ENCODE assay signal across 21 cellular contexts in the genomic region with DNA sequence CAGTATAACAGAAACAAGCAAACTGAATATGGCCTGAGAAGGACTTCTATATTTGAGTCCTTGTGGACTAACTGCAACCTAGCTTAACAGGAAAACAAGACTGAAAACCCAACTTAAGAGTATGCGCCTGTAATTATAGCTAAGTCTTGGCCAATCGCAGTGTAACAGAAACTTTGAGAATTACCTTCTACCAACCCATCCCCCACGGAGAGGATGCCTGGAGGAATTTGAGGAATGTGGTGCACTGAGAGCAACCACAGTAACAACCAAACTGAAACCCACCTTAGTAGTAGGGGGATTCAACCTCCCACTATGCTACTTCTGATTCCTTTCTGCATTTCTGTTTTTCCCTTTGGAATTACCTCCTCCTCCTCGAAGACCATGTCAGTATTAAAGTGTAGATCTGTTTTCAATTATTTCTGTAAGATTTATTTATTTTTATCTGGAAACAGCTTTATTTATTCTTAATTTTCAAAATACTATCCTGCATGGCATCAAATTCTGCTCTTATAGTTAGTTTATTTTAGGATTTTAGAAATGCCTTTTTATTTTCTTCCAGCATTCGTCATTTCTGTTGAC.
A peak's percentile ranks its signal among the peaks of the same experiment; 100 is the strongest.
DNase-seq lines count a peak whose midpoint lies in the region; ATAC-seq and TF ChIP-seq lines count a peak whose summit lies in the region.
"Had no signal": no experiment of that assay in that cellular context is flagged by ENCODE, and none has a peak within 500 bp of the region (broad histone marks: within the 10 kb centered on the region; RNA-seq: fewer than 3 reads in every experiment).

No MANE protein-coding gene starts in this region.

- H4K8ac ChIP-seq in neuronal stem cell (ENCODE audit: low read depth, low read length), result no peak overlapping the region

- 73% methylated on average over 2 of the region's 5 CpGs; no CpG with 5 or more reads in 1 of the 2 experiments for WGBS in endodermal cell (ENCODE audit: insufficient coverage in 1 of 2, insufficient read length in 1 of 2), 2 experiments
- WGBS in neuronal stem cell (ENCODE audit: extremely low coverage in 2 of 2, insufficient read length in 2 of 2, insufficient replicate concordance in 1 of 2), 2 donors, result no CpG with 5 or more reads among the region's 5 CpGs

- no peak overlapping the region for H3K14ac ChIP-seq in neuronal stem cell (ENCODE audit: low read length)

- H4K91ac ChIP-seq in neuronal stem cell (ENCODE audit: low read depth, low read length, poor library complexity), result no peak overlapping the region

- no peaks in the 10 kb centered on the region for H3K36me3 Mint-ChIP-seq in endodermal cell (ENCODE audit: low read depth)
- H3K36me3 Mint-ChIP-seq: CD8-positive, alpha-beta memory T cell had no signal

- no peaks in the 10 kb centered on the region for H3K79me1 ChIP-seq in neuronal stem cell (ENCODE audit: low read depth, low read length)

- H3K9ac ChIP-seq in HUES48 (ENCODE audit: low read depth, low read length) (peak overlapping the region; percentile 66), endodermal cell (ENCODE audit: extremely low read depth, low read length, poor library complexity, severe bottlenecking) (peak overlapping the region; percentile 28), iPS-20b (ENCODE audit: low read depth, low read length) (peak overlapping the region; percentile 62; the same call in 1 of the 2 replicates), neuronal stem cell (ENCODE audit: low read depth, low read length, poor library complexity) (no peak overlapping the region)
- H3K9ac ChIP-seq: BLaER1 treated with 17β-estradiol and CSF1 and Interleukin-3, amounts not matched to agents 10 nM and 100 nM had no signal

- H3K4me2 ChIP-seq in neuronal stem cell (ENCODE audit: insufficient read depth, low read length, poor library complexity, severe bottlenecking), result no peak overlapping the region
- H3K4me2 ChIP-seq: A549; BLaER1 treated with 17β-estradiol and CSF1 and Interleukin-3, amounts not matched to agents 10 nM and 100 nM had no signal

- H2AK5ac ChIP-seq in neuronal stem cell (ENCODE audit: low read depth, low read length), result no peak overlapping the region

- H2BK12ac ChIP-seq in neuronal stem cell (ENCODE audit: low read length), result no peak overlapping the region

- peaks cover 40% of the 10 kb centered on the region for H3K4me1 Mint-ChIP-seq in endodermal cell
- H3K4me1 Mint-ChIP-seq: CD8-positive, alpha-beta memory T cell had no signal

- H3K4me1 ChIP-seq in HUES48 (ENCODE audit: control insufficient read depth, insufficient read depth, low read length), result peaks cover 29% of the 10 kb centered on the region
- H3K4me1 ChIP-seq in endodermal cell (ENCODE audit: control insufficient read depth, insufficient read depth, low read length), result peaks cover 11% of the 10 kb centered on the region
- H3K4me1 ChIP-seq in iPS-20b (ENCODE audit: insufficient read depth, low read length), result peaks cover 12% of the 10 kb centered on the region
- peaks cover 0 to 6% of the 10 kb centered on the region in 2 donors for H3K4me1 ChIP-seq in neuronal stem cell (ENCODE audit: control insufficient read depth in 2 of 2, insufficient read depth in 1 of 2, low read depth in 1 of 2, low read length in 2 of 2)
- H3K4me1 ChIP-seq: A549, HAP-1 had no signal

- H3K36me3 ChIP-seq in HUES48 (ENCODE audit: control insufficient read depth, insufficient read depth, low read length) (no peaks in the 10 kb centered on the region), endodermal cell (ENCODE audit: control insufficient read depth, insufficient read depth, low read length) (no peaks in the 10 kb centered on the region), iPS-20b (ENCODE audit: insufficient read depth, low read depth, low read length) (no peaks in the 10 kb centered on the region), neuronal stem cell (replicated peaks in 1 of 2; ENCODE audit: control insufficient read depth in 2 of 2, insufficient read depth in 2 of 2, low read length in 2 of 2) (no peaks in the 10 kb centered on the region)
- H3K36me3 ChIP-seq: BLaER1 treated with 17β-estradiol and CSF1 and Interleukin-3, amounts not matched to agents 10 nM and 100 nM; HAP-1 had no signal

- no peaks in the 10 kb centered on the region for H3K27me3 ChIP-seq in HUES48 (ENCODE audit: control insufficient read depth, insufficient read depth, low read length)
- H3K27me3 ChIP-seq in endodermal cell (ENCODE audit: control insufficient read depth, insufficient read depth, low read length, poor library complexity, severe bottlenecking), result no peaks in the 10 kb centered on the region
- no peaks in the 10 kb centered on the region for H3K27me3 ChIP-seq in iPS-20b (ENCODE audit: insufficient read depth, low read length)
- H3K27me3 ChIP-seq in neuronal stem cell (ENCODE audit: control insufficient read depth in 3 of 3, insufficient read depth in 3 of 3, low read depth in 1 of 3, low read length in 3 of 3), result no peaks in the 10 kb centered on the region
- H3K27me3 ChIP-seq: BLaER1 treated with 17β-estradiol and CSF1 and Interleukin-3, amounts not matched to agents 10 nM and 100 nM had no signal

- H2BK120ac ChIP-seq in neuronal stem cell (ENCODE audit: low read depth, low read length), result no peak overlapping the region

- peak overlapping the region; percentile 76 for H3K27ac ChIP-seq in HUES48 (ENCODE audit: low read depth, low read length)
- no peak overlapping the region for H3K27ac ChIP-seq in endodermal cell (ENCODE audit: low read depth, low read length)
- peak overlapping the region; percentile 97 for H3K27ac ChIP-seq in iPS-20b (ENCODE audit: low read length)
- H3K27ac ChIP-seq in neuronal stem cell (replicated peaks; ENCODE audit: low read length), result peak overlapping the region; percentile 43
- H3K27ac ChIP-seq: A549; BLaER1 treated with 17β-estradiol and CSF1 and Interleukin-3, amounts not matched to agents 10 nM and 100 nM; RWPE1 had no signal

- ATAC-seq in HG02973 (IDR thresholded peaks at IDR 0.05; ENCODE audit: unreplicated experiment) (no peak), HG03469 (IDR thresholded peaks at IDR 0.05; ENCODE audit: unreplicated experiment) (no peak)
- ATAC-seq: A549, HepG2, PC-3 had no signal

- DNase-seq in endodermal cell (peak; percentile 83), neuronal stem cell (ENCODE audit: low spot score) (peak; percentile 50), UCSD-AML1 (lab: John Stamatoyannopoulos, UW; ENCODE audit: unreplicated experiment) (no peak), midbrain (lab: John Stamatoyannopoulos, UW) (no peak)
- DNase-seq: CD8-positive, alpha-beta memory T cell; DMS79 treated with DMSO at 0.1 percent for 48 hours; KG1; NCI-H1436; NCI-H2029; NCI-H2171 treated with DMSO at 0.1 percent for 48 hours; NCI-H748 treated with DMSO at 0.1 percent for 48 hours; PC-3 had no signal

- H3K9me3 ChIP-seq in HUES48 (ENCODE audit: control insufficient read depth, insufficient read depth, low read length) (no peaks in the 10 kb centered on the region), endodermal cell (ENCODE audit: control insufficient read depth, low read length) (no peaks in the 10 kb centered on the region), iPS-20b (ENCODE audit: insufficient read depth, low read depth, low read length) (no peaks in the 10 kb centered on the region), neuronal stem cell (replicated peaks in 1 of 2; ENCODE audit: control insufficient read depth in 2 of 2, insufficient read depth in 1 of 2, low read depth in 1 of 2, low read length in 2 of 2) (no peaks in the 10 kb centered on the region)
- H3K9me3 ChIP-seq: A549; BLaER1 treated with 17β-estradiol and CSF1 and Interleukin-3, amounts not matched to agents 10 nM and 100 nM; HAP-1 had no signal

- no peak overlapping the region for H2BK5ac ChIP-seq in neuronal stem cell (ENCODE audit: low read length)

- no peak for TF ChIP-seq CTCF in endodermal cell (conservative IDR thresholded peaks at IDR 0.05)

- no peak overlapping the region for H3K4ac ChIP-seq in neuronal stem cell (ENCODE audit: low read length)

- H2AFZ ChIP-seq in neuronal stem cell (ENCODE audit: low read length), result no peak overlapping the region

- H3K4me3 Mint-ChIP-seq in endodermal cell, result peak overlapping the region; percentile 42
- H3K4me3 Mint-ChIP-seq: CD8-positive, alpha-beta memory T cell had no signal

- no peak overlapping the region for H3K18ac ChIP-seq in neuronal stem cell (ENCODE audit: low read length)

- H2BK15ac ChIP-seq in neuronal stem cell (ENCODE audit: low read length), result no peak overlapping the region

- no peaks in the 10 kb centered on the region for H3K9me3 Mint-ChIP-seq in endodermal cell

- peak overlapping the region; percentile 99 for H3K27ac Mint-ChIP-seq in endodermal cell
- H3K27ac Mint-ChIP-seq: CD8-positive, alpha-beta memory T cell had no signal

- peak overlapping the region; percentile 44 for H3K4me3 ChIP-seq in HUES48 (ENCODE audit: low read depth, low read length)
- H3K4me3 ChIP-seq in endodermal cell (ENCODE audit: low read length), result peak overlapping the region; percentile 31
- peak overlapping the region; percentile 47 for H3K4me3 ChIP-seq in iPS-20b (ENCODE audit: low read length)
- no peak overlapping the region for H3K4me3 ChIP-seq in neuronal stem cell (ENCODE audit: low read length in 2 of 2)
- H3K4me3 ChIP-seq: A549; BLaER1 treated with 17β-estradiol and CSF1 and Interleukin-3, amounts not matched to agents 10 nM and 100 nM; HAP-1 had no signal

- H3K27me3 Mint-ChIP-seq in endodermal cell (ENCODE audit: insufficient read depth), result no peaks in the 10 kb centered on the region
- H3K27me3 Mint-ChIP-seq: CD8-positive, alpha-beta memory T cell had no signal

- no peak overlapping the region for H3K23ac ChIP-seq in neuronal stem cell (ENCODE audit: low read depth, low read length, poor library complexity)

Comparison
In these comparisons a context has a peak if more than half of its experiments do, and no peak if none do; other contexts are left out.
1. H3K4me3 ChIP-seq: peak in HUES48 (single experiment), endodermal cell (single experiment) and iPS-20b (single experiment); none in neuronal stem cell (0 of 2).
2. DNase-seq: peak in endodermal cell (single experiment) and neuronal stem cell (single experiment); none in UCSD-AML1 (single experiment) and midbrain (single experiment).